Comparison of ENCODE assay signal across 9 cellular contexts in the genomic region with DNA sequence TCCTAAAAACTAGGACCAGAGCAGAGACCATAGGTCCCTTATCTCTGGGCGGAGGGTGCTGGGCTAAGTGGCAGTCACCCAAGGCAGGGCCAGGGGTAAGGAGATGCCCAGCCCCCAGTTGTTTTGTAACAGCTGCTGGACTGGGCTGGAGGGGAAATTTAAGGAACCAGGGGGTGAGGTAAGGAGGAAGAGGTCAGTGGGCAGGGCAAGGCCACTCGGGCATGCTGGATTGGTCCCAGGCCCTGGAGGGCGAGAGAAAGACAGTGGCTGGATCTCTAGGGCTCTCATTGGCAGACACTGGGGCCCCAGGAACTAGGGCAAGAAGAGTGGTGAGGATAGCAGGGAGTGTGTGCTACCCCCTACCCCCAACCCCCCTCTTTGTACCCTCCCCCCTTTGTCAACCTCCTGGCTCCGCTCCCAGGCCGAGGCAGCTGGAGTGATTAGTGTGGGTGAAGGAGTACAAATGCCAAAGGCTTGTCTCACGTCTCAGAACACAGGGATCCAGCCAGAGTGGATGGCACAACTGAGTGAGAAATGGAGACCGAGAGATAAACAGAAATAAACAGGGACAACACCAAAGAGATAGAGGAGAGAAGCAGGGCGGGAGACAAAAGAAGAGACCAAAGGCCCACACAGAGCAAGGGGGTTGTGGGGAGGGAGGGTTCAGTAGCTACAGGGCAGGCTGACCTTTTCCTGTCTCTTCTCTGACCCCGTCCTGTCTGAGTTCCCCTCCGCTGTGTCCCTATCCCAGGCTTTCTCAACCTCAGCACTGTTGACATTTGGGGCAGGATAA. TPM values are rescaled to one million over a fixed set of nuclear protein-coding genes. Genes with fewer than 3 reads are reported as not detected.
DNase-seq lines count a peak whose midpoint lies in the region; ATAC-seq and TF ChIP-seq lines count a peak whose summit lies in the region.
"Had no signal": no experiment of that assay in that cellular context is flagged by ENCODE, and none has a peak within 500 bp of the region (broad histone marks: within the 10 kb centered on the region; RNA-seq: fewer than 3 reads in every experiment).

No MANE protein-coding gene starts in this region.

- no peaks in the 10 kb centered on the region for H3K27me3 ChIP-seq in RWPE2 (ENCODE audit: insufficient read depth, poor library complexity, severe bottlenecking)
- no peaks in the 10 kb centered on the region for H3K27me3 ChIP-seq in Caco-2 (replicated peaks; ENCODE audit: control insufficient read depth, insufficient read depth, low read length)
- H3K27me3 ChIP-seq in CD8-positive, alpha-beta T cell (ENCODE audit: insufficient read depth, low read length) = no peaks in the 10 kb centered on the region

- TF ChIP-seq CTCF in RWPE2 (IDR thresholded peaks at IDR 0.05; ENCODE audit: poor library complexity, severe bottlenecking) (no peak), Caco-2 (IDR thresholded peaks at IDR 0.05; ENCODE audit: insufficient read depth in 1 of 2, low read depth in 1 of 2, low read length in 1 of 2, severe bottlenecking in 1 of 2, unreplicated experiment in 1 of 2) (no peak)
- TF ChIP-seq CTCF in CD8-positive, alpha-beta T cell (IDR thresholded peaks at IDR 0.05) = no peak

- no peak overlapping the region for H3K4me3 Mint-ChIP-seq in Caco-2 (ENCODE audit: unreplicated experiment)
- no peak overlapping the region for H3K4me3 Mint-ChIP-seq in CD8-positive, alpha-beta T cell

- ATAC-seq in RWPE2 (ENCODE audit: low read depth) (peak; percentile 37), Right ventricle myocardium superior (ENCODE audit: poor library complexity) (peak; percentile 69), HG03439 (IDR thresholded peaks at IDR 0.05; ENCODE audit: unreplicated experiment) (no peak), HG03469 (IDR thresholded peaks at IDR 0.05; ENCODE audit: unreplicated experiment) (no peak)
- no peak for ATAC-seq in CD8-positive, alpha-beta T cell

- no peaks in the 10 kb centered on the region for H3K4me1 Mint-ChIP-seq in Caco-2 (ENCODE audit: low read depth, unreplicated experiment)
- H3K4me1 Mint-ChIP-seq in CD8-positive, alpha-beta T cell (ENCODE audit: low read depth) = no peaks in the 10 kb centered on the region

- POLR2A ChIA-PET in Caco-2 (lab: Charles Lee) = no interaction called here
- POLR2A ChIA-PET in CD8-positive, alpha-beta T cell (lab: Charles Lee) = no interaction called here

- BruUV-seq in Caco-2 (replicated peaks; lab: Mats Ljungman, UMichigan) = no TSS peak

- H3K36me3 ChIP-seq in RWPE2 (ENCODE audit: low read depth) (no peaks in the 10 kb centered on the region), Caco-2 (ENCODE audit: control insufficient read depth, insufficient read depth, low read length) (no peaks in the 10 kb centered on the region)
- H3K36me3 ChIP-seq in CD8-positive, alpha-beta T cell (ENCODE audit: insufficient read depth, low read length) = no peaks in the 10 kb centered on the region

- H3K4me1 ChIP-seq in RWPE2 (ENCODE audit: insufficient read depth, poor library complexity, severe bottlenecking) (no peaks in the 10 kb centered on the region), Caco-2 (no peaks in the 10 kb centered on the region)
- no peaks in the 10 kb centered on the region for H3K4me1 ChIP-seq in CD8-positive, alpha-beta T cell (ENCODE audit: insufficient read depth, low read length)

- no peak overlapping the region for H3K4me3 ChIP-seq in RWPE2 (ENCODE audit: severe bottlenecking)
- H3K4me3 ChIP-seq in Caco-2 (ENCODE audit: low read depth, low read length) = no peak overlapping the region
- no peak overlapping the region for H3K4me3 ChIP-seq in CD8-positive, alpha-beta T cell (ENCODE audit: low read depth, low read length)

- CTCF ChIA-PET in Caco-2 (lab: Charles Lee) = no interaction called here
- CTCF ChIA-PET in CD8-positive, alpha-beta T cell (lab: Charles Lee) = interaction anchor here (2.8 kb wide), 1 partner anchor 16 kb away, joined by 10 read pairs; no protein-coding TSS in a partner anchor

- intact Hi-C loops in Right ventricle myocardium superior (cut with DNase I) (no loop called here), Caco-2 (cut with micrococcal nuclease; ENCODE audit: unreplicated experiment) (no loop called here)
- intact Hi-C loops in CD8-positive, alpha-beta T cell (cut with DNase I, micrococcal nuclease) = no loop called here

- H3K36me3 Mint-ChIP-seq in Caco-2 (ENCODE audit: insufficient read depth, unreplicated experiment) = no peaks in the 10 kb centered on the region
- H3K36me3 Mint-ChIP-seq in CD8-positive, alpha-beta T cell = no peaks in the 10 kb centered on the region

- H3K27me3 Mint-ChIP-seq in Caco-2 (ENCODE audit: insufficient read depth, unreplicated experiment) = peaks cover 3% of the 10 kb centered on the region
- peaks cover 2% of the 10 kb centered on the region for H3K27me3 Mint-ChIP-seq in CD8-positive, alpha-beta T cell (ENCODE audit: low read depth)

- no peaks in the 10 kb centered on the region for H3K9me3 Mint-ChIP-seq in Caco-2 (ENCODE audit: unreplicated experiment)
- no peaks in the 10 kb centered on the region for H3K9me3 Mint-ChIP-seq in CD8-positive, alpha-beta T cell

- H3K27ac ChIP-seq in RWPE2 (ENCODE audit: poor library complexity, severe bottlenecking) = no peak overlapping the region
- H3K27ac ChIP-seq in CD8-positive, alpha-beta T cell (ENCODE audit: low read depth, low read length) = no peak overlapping the region

- DNase-seq in GM03348 (ENCODE audit: low spot score) (peak; percentile 36), RWPE2 (ENCODE audit: low spot score) (no peak), Right ventricle myocardium superior (peak; percentile 86), pons (ENCODE audit: low spot score) (peak; percentile 69), Caco-2 (no peak)
- DNase-seq in CD8-positive, alpha-beta T cell = no peak
- DNase-seq: NCI-H1417 treated with DMSO at 0.1 percent for 48 hours had no signal

- no peak overlapping the region for H3K27ac Mint-ChIP-seq in Caco-2 (ENCODE audit: unreplicated experiment)
- H3K27ac Mint-ChIP-seq in CD8-positive, alpha-beta T cell = no peak overlapping the region

- H3K9me3 ChIP-seq in RWPE2 (ENCODE audit: severe bottlenecking) (no peaks in the 10 kb centered on the region), Caco-2 (no peaks in the 10 kb centered on the region)
- H3K9me3 ChIP-seq in CD8-positive, alpha-beta T cell (ENCODE audit: low read length) = no peaks in the 10 kb centered on the region

RNA-seq across cellular contexts. Expression of a gene that starts 20.5 kb away (rescaled TPM):
- 57.6 TPM for total RNA-seq in Right ventricle myocardium superior
- 86.8 and 89.1 TPM in 2 replicates for total RNA-seq in Caco-2 (2022)
- 10 to 100 TPM; 83.2 to 88.4 TPM for total RNA-seq in CD8-positive, alpha-beta T cell

RNA-seq across cellular contexts. Expression of a gene that starts 47.8 kb away (rescaled TPM):
- total RNA-seq in Right ventricle myocardium superior = 390 TPM
- total RNA-seq in Caco-2 (2022) = 33.7 and 37.7 TPM in 2 replicates
- 100 to 1,000 TPM; 113 to 117 TPM for total RNA-seq in CD8-positive, alpha-beta T cell

RNA-seq across cellular contexts. Expression of a gene that starts 54.5 kb away (rescaled TPM):
- total RNA-seq in Right ventricle myocardium superior = 59.6 TPM
- 35.4 and 37.9 TPM in 2 replicates for total RNA-seq in Caco-2 (2022)
- 10 to 100 TPM; 18.4 to 21.6 TPM for total RNA-seq in CD8-positive, alpha-beta T cell

Comparison
In these comparisons a context has a peak if more than half of its experiments do, and no peak if none do; other contexts are left out.
1. DNase-seq: peak in GM03348 (single experiment), Right ventricle myocardium superior (single experiment) and pons (single experiment); none in RWPE2 (single experiment), Caco-2 (0 of 2) and CD8-positive, alpha-beta T cell (0 of 7).
2. ATAC-seq: peak in RWPE2 (single experiment) and Right ventricle myocardium superior (single experiment); none in HG03439 (single experiment), CD8-positive, alpha-beta T cell (single experiment) and HG03469 (single experiment).